In the genomic region with DNA sequence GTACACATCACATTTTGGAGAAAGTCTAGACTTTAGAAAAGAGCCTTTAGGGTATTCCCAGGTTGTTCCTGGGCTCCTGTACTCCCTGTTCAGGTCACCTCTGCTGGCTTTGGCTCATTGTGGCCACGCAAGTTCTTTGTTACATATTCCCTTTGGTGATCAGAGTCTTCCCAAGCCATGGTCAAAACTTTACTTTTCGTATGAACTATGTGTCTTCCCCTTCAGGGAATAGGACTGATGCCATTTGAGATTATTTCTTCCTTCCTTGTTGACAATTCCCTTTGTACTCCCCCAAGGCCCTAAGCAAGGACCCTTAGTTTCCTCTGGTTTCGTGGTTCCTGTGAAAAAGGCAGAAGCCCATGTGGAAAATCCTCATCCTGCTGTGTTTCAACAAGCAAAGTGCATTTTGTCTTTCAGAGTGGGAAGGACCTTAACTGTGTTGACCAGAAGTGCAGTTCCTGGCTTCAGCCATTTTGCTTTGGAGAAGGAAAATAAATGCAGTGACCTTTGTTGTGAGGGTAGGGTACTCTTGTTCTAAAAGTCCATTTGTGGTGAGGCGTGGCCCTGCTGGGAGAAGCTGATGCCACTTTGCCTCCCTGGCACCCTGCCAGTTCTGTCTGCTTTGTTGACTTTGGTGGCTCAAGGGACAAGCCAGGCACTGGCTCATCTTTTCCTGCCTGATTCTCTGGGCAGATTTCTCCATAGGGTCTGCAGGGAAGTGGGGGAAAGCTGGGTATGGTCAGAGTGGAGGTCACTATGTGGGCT, we compare ENCODE assay signal across 9 cellular contexts. TPM values are rescaled to one million over a fixed set of nuclear protein-coding genes. Genes with fewer than 3 reads are reported as not detected.
DNase-seq lines count a peak whose midpoint lies in the region; ATAC-seq and TF ChIP-seq lines count a peak whose summit lies in the region.
"Had no signal": no experiment of that assay in that cellular context is flagged by ENCODE, and none has a peak within 500 bp of the region (broad histone marks: within the 10 kb centered on the region; RNA-seq: fewer than 3 reads in every experiment).

No MANE protein-coding gene starts in this region.

- WGBS in spleen, 5 donors: 52 to 69% (median 62%) methylated on average over 4 of the region's 4 CpGs

- H3K27me3 ChIP-seq in spleen (replicated peaks in 1 of 7): no peaks in the 10 kb centered on the region

- TF ChIP-seq CTCF in spleen (IDR thresholded peaks at IDR 0.05 in 8 of 11, conservative IDR thresholded peaks at IDR 0.05 in 3 of 11): no peak

- no peak for ATAC-seq in GM18873 (IDR thresholded peaks at IDR 0.05; ENCODE audit: low FRiP score, unreplicated experiment)

- no peaks in the 10 kb centered on the region for H3K36me3 ChIP-seq in spleen

- peak overlapping the region in 2 of 8 donors; percentile 8 to 37 for H3K27ac ChIP-seq in spleen
- H3K27ac ChIP-seq: KMS-11 had no signal

- DNase-seq in H4 (ENCODE audit: low spot score) (peak; percentile 36), NCI-H345 (lab: John Stamatoyannopoulos, UW) (peak; percentile 82), globus pallidus (ENCODE audit: low spot score) (peak; percentile 66), renal cortical epithelial cell (ENCODE audit: low read depth) (peak; percentile 18), spleen (no peak), GM19240 (ENCODE audit: insufficient read length, low spot score) (no peak)
- DNase-seq in NK-92 treated with Interleukin-12 subunit alpha and Interleukin-12 subunit beta, amount 100 ng/mL, for 24 hours (lab: John Stamatoyannopoulos, UW): no peak

- H3K4me3 ChIP-seq in spleen: no peak overlapping the region

- intact Hi-C loops in spleen (cut with DNase I; ENCODE audit: low total_unique reads): no loop called here

- TF ChIP-seq POLR2A in spleen (IDR thresholded peaks at IDR 0.05): no peak

- H3K4me1 ChIP-seq in spleen: peaks cover 0 to 9% (median 0%) of the 10 kb centered on the region in 6 donors

- no peaks in the 10 kb centered on the region for H3K9me3 ChIP-seq in spleen

RNA-seq across cellular contexts. Expression of gene ZNRF1, which starts 55.1 kb away (rescaled TPM):
- total RNA-seq in H4 (2014; rRNA removed; shearing (Covaris generic)): 3.8 and 5.1 TPM in 2 replicates
- 6.1 and 12.9 TPM in 2 replicates for total RNA-seq in renal cortical epithelial cell
- 10 to 100 TPM in 1 of 7 donors, 1 to 10 TPM in 6; 3.7 to 13.4 (median 8.9) TPM for total RNA-seq in spleen
- polyA plus RNA-seq in spleen: 1 to 10 TPM; 1.4 to 2.4 (median 2.1) TPM

Comparison
In these comparisons a context has a peak if more than half of its experiments do, and no peak if none do; other contexts are left out.
1. DNase-seq: peak in H4 (single experiment), NCI-H345 (single experiment), globus pallidus (single experiment) and renal cortical epithelial cell (single experiment); none in spleen (single experiment), NK-92 treated with Interleukin-12 subunit alpha and Interleukin-12 subunit beta, amount 100 ng/mL, for 24 hours (single experiment) and GM19240 (single experiment).